ENCODE assay signal across 8 cellular contexts in the genomic region with DNA sequence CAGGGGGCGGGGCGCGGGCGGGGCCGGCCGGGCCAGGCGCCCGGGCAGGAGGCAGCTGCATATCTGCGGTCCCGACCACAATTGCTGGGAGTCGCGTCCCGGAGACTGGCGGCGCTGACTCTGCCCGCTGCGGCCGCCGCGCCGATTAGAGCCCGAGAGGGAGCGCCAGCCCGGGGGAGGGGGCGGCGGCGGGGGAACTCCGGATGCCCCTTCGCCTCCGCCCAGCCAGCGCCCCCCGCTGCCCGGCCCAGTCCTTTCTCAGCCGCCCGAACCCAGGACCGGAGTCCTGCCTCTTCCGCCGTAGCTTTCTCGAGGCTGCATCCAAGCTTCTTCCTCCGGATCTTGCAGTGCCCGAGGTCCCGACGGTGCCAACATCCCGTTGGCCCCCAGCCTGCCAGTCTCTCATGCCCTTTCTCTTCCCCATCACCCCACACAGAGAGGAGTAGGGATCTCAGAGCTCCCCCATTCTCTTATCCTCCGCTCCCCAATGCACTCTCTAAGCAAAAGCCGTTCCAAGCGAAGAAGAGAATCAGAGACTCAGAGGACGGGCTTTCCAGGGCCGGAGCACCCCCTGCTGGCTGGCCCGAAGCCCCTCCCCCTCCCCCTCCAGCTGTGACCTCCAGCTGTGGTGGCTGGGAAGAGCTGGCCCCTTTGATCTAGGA. TPM values are rescaled to one million over a fixed set of nuclear protein-coding genes. Genes with fewer than 3 reads are reported as not detected.
DNase-seq lines count a peak whose midpoint lies in the region; FAIRE-seq lines count a peak whose summit lies in the region.

No MANE protein-coding gene starts in this region.

- peak overlapping the region; percentile 50 for H3K23ac ChIP-seq in neuronal stem cell (ENCODE audit: low read depth, low read length, poor library complexity)

- H2AK5ac ChIP-seq in neuronal stem cell (ENCODE audit: low read depth, low read length) = no peak overlapping the region

- no peak overlapping the region for H3K14ac ChIP-seq in neuronal stem cell (ENCODE audit: low read length)

- H3K4me1 ChIP-seq in HUES48 (ENCODE audit: control insufficient read depth, insufficient read depth, low read length) (peaks cover 5% of the 10 kb centered on the region), neuronal stem cell (ENCODE audit: control insufficient read depth in 2 of 2, insufficient read depth in 1 of 2, low read depth in 1 of 2, low read length in 2 of 2) (peaks cover 5 to 10% of the 10 kb centered on the region in 2 donors)

- H4K8ac ChIP-seq in neuronal stem cell (ENCODE audit: low read depth, low read length) = no peak overlapping the region

- H3K4me3 ChIP-seq in HUES48 (ENCODE audit: low read depth, low read length) (peak overlapping the region; percentile 84), neuronal stem cell (ENCODE audit: low read length in 2 of 2) (peak overlapping the region; percentile 49 to 90)

- H3K27me3 ChIP-seq in HUES48 (ENCODE audit: control insufficient read depth, insufficient read depth, low read length) (peaks cover 32% of the 10 kb centered on the region), neuronal stem cell (ENCODE audit: control insufficient read depth in 3 of 3, insufficient read depth in 3 of 3, low read depth in 1 of 3, low read length in 3 of 3) (peaks cover 0 to 52% (median 4%) of the 10 kb centered on the region in 3 experiments)

- no peaks in the 10 kb centered on the region for H3K36me3 ChIP-seq in HUES48 (ENCODE audit: control insufficient read depth, insufficient read depth, low read length)
- no peaks in the 10 kb centered on the region for H3K36me3 ChIP-seq in neuronal stem cell (replicated peaks in 1 of 2; ENCODE audit: control insufficient read depth in 2 of 2, insufficient read depth in 2 of 2, low read length in 2 of 2)

- H3K9me3 ChIP-seq in HUES48 (ENCODE audit: control insufficient read depth, insufficient read depth, low read length) (no peaks in the 10 kb centered on the region), neuronal stem cell (replicated peaks in 1 of 2; ENCODE audit: control insufficient read depth in 2 of 2, insufficient read depth in 1 of 2, low read depth in 1 of 2, low read length in 2 of 2) (no peaks in the 10 kb centered on the region)

- H2BK12ac ChIP-seq in neuronal stem cell (ENCODE audit: low read length) = no peak overlapping the region

- H3K18ac ChIP-seq in neuronal stem cell (ENCODE audit: low read length) = peak overlapping the region; percentile 94

- H3K9ac ChIP-seq in HUES48 (ENCODE audit: low read depth, low read length) (no peak overlapping the region), neuronal stem cell (ENCODE audit: low read depth, low read length, poor library complexity) (peak overlapping the region; percentile 87)

- no peak overlapping the region for H4K91ac ChIP-seq in neuronal stem cell (ENCODE audit: low read depth, low read length, poor library complexity)

- H3K4me2 ChIP-seq in neuronal stem cell (ENCODE audit: insufficient read depth, low read length, poor library complexity, severe bottlenecking) = peak overlapping the region; percentile 93

- peak overlapping the region; percentile 71 for H3K27ac ChIP-seq in HUES48 (ENCODE audit: low read depth, low read length)
- H3K27ac ChIP-seq in neuronal stem cell (replicated peaks; ENCODE audit: low read length) = no peak overlapping the region
- peak overlapping the region; percentile 99 for H3K27ac ChIP-seq in substantia nigra (ENCODE audit: low read depth, low read length, poor library complexity, severe bottlenecking)

- no CpG with 5 or more reads among the region's 50 CpGs for WGBS in neuronal stem cell (ENCODE audit: extremely low coverage in 2 of 2, insufficient read length in 2 of 2, insufficient replicate concordance in 1 of 2), 2 donors

- H2BK15ac ChIP-seq in neuronal stem cell (ENCODE audit: low read length) = peak overlapping the region; percentile 89

- DNase-seq in NCI-H345 (lab: John Stamatoyannopoulos, UW) (peak; percentile 31), NCI-H345 treated with DMSO at 0.1 percent for 48 hours (lab: John Stamatoyannopoulos, UW; ENCODE audit: unreplicated experiment) (no peak), SHP77 treated with DMSO at 0.1 percent for 48 hours (lab: John Stamatoyannopoulos, UW) (peak; percentile 31), frontal cortex (ENCODE audit: low spot score in 2 of 2) (peak; percentile 81 to 84), neuronal stem cell (ENCODE audit: low spot score) (peak; percentile 51), substantia nigra (lab: John Stamatoyannopoulos, UW) (peak in 48 of 49 donors; percentile 27 to 87 (median 72))
- DNase-seq in activated naive CD4-positive, alpha-beta T cell (lab: John Stamatoyannopoulos, UW) = peak; percentile 23 to 66 (median 36)

- no peak overlapping the region for H3K4ac ChIP-seq in neuronal stem cell (ENCODE audit: low read length)

- no peak overlapping the region for H2BK5ac ChIP-seq in neuronal stem cell (ENCODE audit: low read length)

- H2BK120ac ChIP-seq in neuronal stem cell (ENCODE audit: low read depth, low read length) = peak overlapping the region; percentile 57

- peak overlapping the region; percentile 92 for H2AFZ ChIP-seq in neuronal stem cell (ENCODE audit: low read length)

- H3K79me1 ChIP-seq in neuronal stem cell (ENCODE audit: low read depth, low read length) = no peaks in the 10 kb centered on the region

- no peak for FAIRE-seq in frontal cortex (lab: Jason Lieb, UNC)

RNA-seq across cellular contexts. Expression of gene SP7, which starts 8.8 kb away (rescaled TPM):
- under 0.01 TPM for total RNA-seq in frontal cortex
- 0.22 TPM for polyA plus RNA-seq in neuronal stem cell (2013, experiment 1 of 2)
- polyA plus RNA-seq in neuronal stem cell (2013, experiment 2 of 2) = 0.35 TPM

RNA-seq across cellular contexts. Expression of gene AAAS, which starts 23.5 kb away (rescaled TPM):
- 34.2 TPM for total RNA-seq in frontal cortex
- polyA plus RNA-seq in neuronal stem cell (2013, experiment 1 of 2) = 66.1 TPM
- polyA plus RNA-seq in neuronal stem cell (2013, experiment 2 of 2) = 65.0 TPM

RNA-seq across cellular contexts. Expression of gene SP1, which starts 35.0 kb away (rescaled TPM):
- 8.2 TPM for total RNA-seq in frontal cortex
- polyA plus RNA-seq in neuronal stem cell (2013, experiment 1 of 2) = 27.3 TPM
- 27.4 TPM for polyA plus RNA-seq in neuronal stem cell (2013, experiment 2 of 2)

RNA-seq across cellular contexts. Expression of gene MYG1, which starts 45.5 kb away (rescaled TPM):
- total RNA-seq in frontal cortex = 45.7 TPM
- polyA plus RNA-seq in neuronal stem cell (2013, experiment 1 of 2) = 74.0 TPM
- 71.1 TPM for polyA plus RNA-seq in neuronal stem cell (2013, experiment 2 of 2)

RNA-seq across cellular contexts. Expression of gene PFDN5, which starts 49.6 kb away (rescaled TPM):
- total RNA-seq in frontal cortex = 538 TPM
- polyA plus RNA-seq in neuronal stem cell (2013, experiment 1 of 2) = 482 TPM
- 474 TPM for polyA plus RNA-seq in neuronal stem cell (2013, experiment 2 of 2)
